In the genomic region with DNA sequence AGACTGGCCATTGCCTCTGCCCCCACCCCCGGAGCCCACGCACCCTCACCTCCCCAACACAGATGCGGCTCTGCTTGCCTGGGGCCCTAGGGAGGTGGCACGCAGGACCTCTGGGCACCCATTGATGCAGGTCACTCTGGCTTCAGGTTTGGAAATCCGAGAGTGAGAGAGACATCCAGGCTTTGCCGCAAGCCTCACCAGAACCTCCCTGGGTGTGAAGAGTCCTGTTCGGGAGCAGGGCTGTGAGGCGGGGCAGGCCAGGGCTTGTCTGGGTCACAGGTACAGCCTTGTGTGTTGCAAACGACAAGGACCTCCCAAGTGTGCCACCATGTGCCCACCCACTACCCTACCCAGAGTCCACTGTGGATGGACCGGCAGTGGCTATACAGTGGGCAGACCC, we compare ENCODE assay signal across 10 cellular contexts. TPM values are rescaled to one million over a fixed set of nuclear protein-coding genes. Genes with fewer than 3 reads are reported as not detected.
DNase-seq lines count a peak whose midpoint lies in the region; ATAC-seq and TF ChIP-seq lines count a peak whose summit lies in the region.
"Not testable (repeated sequence)": the region's sequence is repeated elsewhere in the genome, so short reads cannot be mapped to it uniquely, and the experiment has no call there.
"Had no signal": no experiment of that assay in that cellular context is flagged by ENCODE, and none has a peak within 500 bp of the region (broad histone marks: within the 10 kb centered on the region; RNA-seq: fewer than 3 reads in every experiment).

No MANE protein-coding gene starts in this region.

- not testable (repeated sequence) for H3K36me3 Mint-ChIP-seq in osteocyte (ENCODE audit: unreplicated experiment); progenitor cell of endocrine pancreas (ENCODE audit: insufficient read depth)

- not testable (repeated sequence) for H3K36me3 ChIP-seq in upper lobe of right lung

- TF ChIP-seq CTCF in coronary artery (IDR thresholded peaks at IDR 0.05); osteocyte (IDR thresholded peaks at IDR 0.05); progenitor cell of endocrine pancreas (IDR thresholded peaks at IDR 0.05; ENCODE audit: unreplicated experiment); upper lobe of right lung (IDR thresholded peaks at IDR 0.05): not testable (repeated sequence)

- not testable (repeated sequence) for H3K4me3 Mint-ChIP-seq in osteocyte (ENCODE audit: unreplicated experiment); progenitor cell of endocrine pancreas (ENCODE audit: low read depth)

- H3K4me1 ChIP-seq in upper lobe of right lung, result not testable (repeated sequence)

- H3K4me3 ChIP-seq in coronary artery, upper lobe of right lung: not testable (repeated sequence)

- not testable (repeated sequence) for H3K27ac ChIP-seq in coronary artery, upper lobe of right lung

- H3K9me3 Mint-ChIP-seq in osteocyte (ENCODE audit: unreplicated experiment); progenitor cell of endocrine pancreas (ENCODE audit: low read depth): not testable (repeated sequence)

- DNase-seq in coronary artery (ENCODE audit: low spot score) (peak; percentile 9), left lobe of liver (ENCODE audit: low spot score) (peak; percentile 12), osteocyte (ENCODE audit: extremely low spot score, unreplicated experiment) (peak; percentile 68), progenitor cell of endocrine pancreas (ENCODE audit: low spot score, unreplicated experiment) (peak; percentile 6), upper lobe of right lung (peak; percentile 35)

- H3K27me3 Mint-ChIP-seq in osteocyte (ENCODE audit: unreplicated experiment); progenitor cell of endocrine pancreas: not testable (repeated sequence)

- not testable (repeated sequence) for ATAC-seq in left lobe of liver, upper lobe of right lung

- not testable (repeated sequence) for H3K9me3 ChIP-seq in upper lobe of right lung

- H3K4me1 Mint-ChIP-seq in osteocyte (ENCODE audit: unreplicated experiment); progenitor cell of endocrine pancreas (ENCODE audit: low read depth): not testable (repeated sequence)

- H3K27me3 ChIP-seq in upper lobe of right lung, result not testable (repeated sequence)

- intact Hi-C loops in upper lobe of right lung (cut with DNase I), result not testable (repeated sequence)

- H3K27ac Mint-ChIP-seq in osteocyte (ENCODE audit: unreplicated experiment); progenitor cell of endocrine pancreas: not testable (repeated sequence)

RNA-seq across cellular contexts. Expression of a gene that starts 7.5 kb away (rescaled TPM):
- not detected for total RNA-seq in left lobe of liver
- total RNA-seq in osteocyte, result 0.30 TPM in 1 of 2 replicates, not detected in the other
- 34.0 and 37.8 TPM in 2 replicates for total RNA-seq in progenitor cell of endocrine pancreas
- total RNA-seq in upper lobe of right lung, result not detected
- total RNA-seq: A673; CD4-positive, alpha-beta memory T cell; CD4-positive, CD25-positive, alpha-beta regulatory T cell; CD8-positive, alpha-beta memory T cell; GM12878 had no signal

RNA-seq across cellular contexts. Expression of a gene that starts 8.4 kb away (rescaled TPM):
- total RNA-seq in left lobe of liver (not detected), osteocyte (1.7 and 2.2 TPM in 2 replicates), progenitor cell of endocrine pancreas (10.7 and 10.9 TPM in 2 replicates), upper lobe of right lung (0.78 TPM)
- total RNA-seq: CD4-positive, CD25-positive, alpha-beta regulatory T cell had no signal

RNA-seq across cellular contexts. Expression of a gene that starts 44.9 kb away (rescaled TPM):
- 27.8 TPM for total RNA-seq in left lobe of liver
- 64.8 and 67.0 TPM in 2 replicates for total RNA-seq in osteocyte
- total RNA-seq in progenitor cell of endocrine pancreas, result 86.0 and 93.8 TPM in 2 replicates
- 41.4 TPM for total RNA-seq in upper lobe of right lung

RNA-seq across cellular contexts. Expression of a gene that starts 45.5 kb away (rescaled TPM):
- total RNA-seq in left lobe of liver (138 TPM), osteocyte (253 and 281 TPM in 2 replicates), progenitor cell of endocrine pancreas (190 and 207 TPM in 2 replicates), upper lobe of right lung (128 TPM)

Comparison
In these comparisons a context has a peak if more than half of its experiments do, and no peak if none do; other contexts are left out.
1. DNase-seq: peak in every context shown above with its lines; median percentile 68 in osteocyte; 35 in upper lobe of right lung; 12 in left lobe of liver; 9 in coronary artery; 6 in progenitor cell of endocrine pancreas.
2. RNA of a gene that starts 7.5 kb away (total RNA-seq): 34.0 to 37.8 TPM in progenitor cell of endocrine pancreas; 0.30 TPM in osteocyte, not detected in left lobe of liver (single experiment) and not detected in upper lobe of right lung (single experiment); every median in the first group is over 10 times any median in the second.